Comparison of ENCODE assay signal across 19 cellular contexts in genomic region chr5:96838483-96839395, GRCh38. TPM values are rescaled to one million over a fixed set of nuclear protein-coding genes. Genes with fewer than 3 reads are reported as not detected.
DNase-seq lines count a peak whose midpoint lies in the region; ATAC-seq and TF ChIP-seq lines count a peak whose summit lies in the region.
"Had no signal": no experiment of that assay in that cellular context is flagged by ENCODE, and none has a peak within 500 bp of the region (broad histone marks: within the 10 kb centered on the region; RNA-seq: fewer than 3 reads in every experiment).

No MANE protein-coding gene starts in this region.

- H2AFZ ChIP-seq in mammary epithelial cell (ENCODE audit: low read depth, low read length), result peak overlapping the region; percentile 6

- H3K4me2 ChIP-seq in mammary epithelial cell (ENCODE audit: insufficient read depth, low read depth, low read length), result no peak overlapping the region

- H3K9me3 Mint-ChIP-seq in activated CD8-positive, alpha-beta memory T cell treated with anti-CD3 and anti-CD28 coated beads, Interleukin-2, amount 10 ng/mL, durations not matched to agents 7 days and 5 days (ENCODE audit: low read depth), result no peaks in the 10 kb centered on the region

- H3K36me3 Mint-ChIP-seq in activated CD8-positive, alpha-beta memory T cell treated with anti-CD3 and anti-CD28 coated beads, Interleukin-2, amount 10 ng/mL, durations not matched to agents 7 days and 5 days, result no peaks in the 10 kb centered on the region

- H3K9ac ChIP-seq in mammary epithelial cell (ENCODE audit: insufficient read depth, low read length) (no peak overlapping the region), colonic mucosa (ENCODE audit: low read depth in 2 of 2, low read length in 2 of 2) (no peak overlapping the region)

- ATAC-seq in activated CD8-positive, alpha-beta memory T cell treated with anti-CD3 and anti-CD28 coated beads, Interleukin-2, amount 10 ng/mL, durations not matched to agents 7 days and 5 days, result no peak
- no peak for ATAC-seq in HG02571 (IDR thresholded peaks at IDR 0.05; ENCODE audit: unreplicated experiment)

- BruUV-seq in mammary epithelial cell (replicated peaks; lab: Mats Ljungman, UMichigan), result no TSS peak

- H3K27ac ChIP-seq in mammary epithelial cell (ENCODE audit: insufficient read depth, low read depth, low read length) (no peak overlapping the region), breast epithelium (no peak overlapping the region), colonic mucosa (peak overlapping the region; percentile 65), transverse colon (peak overlapping the region; percentile 37 to 63 (median 50))

- CTCF ChIA-PET in mammary epithelial cell (lab: Charles Lee; ENCODE audit: low non-redundant PET), result interaction anchor here (0.7 kb wide), 1 partner anchor 30 kb away, joined by 5 read pairs; no protein-coding TSS in a partner anchor
- CTCF ChIA-PET in activated CD8-positive, alpha-beta memory T cell treated with anti-CD3 and anti-CD28 coated beads, Interleukin-2, amount 10 ng/mL, durations not matched to agents 7 days and 5 days (lab: Charles Lee), result interaction anchor here (1.2 kb wide), 1 partner anchor 30 kb away, joined by 4 read pairs; no protein-coding TSS in a partner anchor

- dilution Hi-C loops in mammary epithelial cell (cut with HindIII; ENCODE audit: low sequenced_read_pairs), result no loop called here

- TF ChIP-seq EP300 in transverse colon (IDR thresholded peaks at IDR 0.05; ENCODE audit: low read depth), result no peak

- TF ChIP-seq CTCF in mammary epithelial cell (conservative IDR thresholded peaks at IDR 0.05 in 1 of 2, IDR thresholded peaks at IDR 0.05 in 1 of 2; ENCODE audit: extremely low read depth in 1 of 2, insufficient read depth in 1 of 2, low read depth in 1 of 2, low read length in 2 of 2), result no peak
- TF ChIP-seq CTCF in breast epithelium (IDR thresholded peaks at IDR 0.05), result no peak
- no peak for TF ChIP-seq CTCF in colonic mucosa (IDR thresholded peaks at IDR 0.05)
- no peak for TF ChIP-seq CTCF in transverse colon (IDR thresholded peaks at IDR 0.05)

- H3K27me3 Mint-ChIP-seq in activated CD8-positive, alpha-beta memory T cell treated with anti-CD3 and anti-CD28 coated beads, Interleukin-2, amount 10 ng/mL, durations not matched to agents 7 days and 5 days, result peaks cover 6% of the 10 kb centered on the region

- H3K27ac Mint-ChIP-seq in activated CD8-positive, alpha-beta memory T cell treated with anti-CD3 and anti-CD28 coated beads, Interleukin-2, amount 10 ng/mL, durations not matched to agents 7 days and 5 days, result no peak overlapping the region

- intact Hi-C loops in mammary epithelial cell (cut with micrococcal nuclease), result no loop called here
- intact Hi-C loops in breast epithelium (cut with DNase I; ENCODE audit: low total_unique reads), result no loop called here
- intact Hi-C loops in colonic mucosa (cut with DNase I), result no loop called here
- intact Hi-C loops in transverse colon (cut with DNase I; ENCODE audit: low total_unique reads), result no loop called here

- TF ChIP-seq POLR2A in breast epithelium (IDR thresholded peaks at IDR 0.05) (no peak), transverse colon (IDR thresholded peaks at IDR 0.05) (no peak)

- in situ Hi-C loops in mammary epithelial cell (cut with MboI; ENCODE audit: low sequenced_read_pairs in 2 of 2) (no loop called here), transverse colon (cut with MboI; ENCODE audit: low pct_ligation_motif_present in 1 of 4, low pct_unique_long_range_greater_than_20kb in 1 of 4, low sequenced_read_pairs in 3 of 4) (no loop called here)

- H3K4me1 Mint-ChIP-seq in activated CD8-positive, alpha-beta memory T cell treated with anti-CD3 and anti-CD28 coated beads, Interleukin-2, amount 10 ng/mL, durations not matched to agents 7 days and 5 days, result peaks cover 11% of the 10 kb centered on the region

- H3K27me3 ChIP-seq in mammary epithelial cell (ENCODE audit: insufficient read depth, low read length) (no peaks in the 10 kb centered on the region), breast epithelium (no peaks in the 10 kb centered on the region), colonic mucosa (no peaks in the 10 kb centered on the region), transverse colon (no peaks in the 10 kb centered on the region)

- H4K20me1 ChIP-seq in mammary epithelial cell (ENCODE audit: insufficient read depth, low read length), result no peaks in the 10 kb centered on the region

- H3K9me3 ChIP-seq in mammary epithelial cell (replicated peaks; ENCODE audit: insufficient read depth, low read length) (no peaks in the 10 kb centered on the region), breast epithelium (no peaks in the 10 kb centered on the region), colonic mucosa (no peaks in the 10 kb centered on the region), transverse colon (no peaks in the 10 kb centered on the region)

- no peak overlapping the region for H3K4me3 ChIP-seq in mammary epithelial cell (replicated peaks in 1 of 3; ENCODE audit: insufficient read depth in 1 of 3, low read depth in 2 of 3, low read length in 3 of 3)
- H3K4me3 ChIP-seq in breast epithelium, result no peak overlapping the region
- H3K4me3 ChIP-seq in colonic mucosa, result no peak overlapping the region
- no peak overlapping the region for H3K4me3 ChIP-seq in transverse colon

- WGBS in mammary epithelial cell (ENCODE audit: low coverage, missing lambda C conversion rate), result 94% methylated on average over 3 of the region's 3 CpGs
- WGBS in transverse colon (ENCODE audit: low coverage in 1 of 2), 2 donors, result 81 to 100% methylated on average over 2 to 3 of the region's 3 CpGs

- H3K4me1 ChIP-seq in mammary epithelial cell (ENCODE audit: insufficient read depth, low read length) (no peaks in the 10 kb centered on the region), breast epithelium (no peaks in the 10 kb centered on the region), colonic mucosa (peaks cover 7% of the 10 kb centered on the region), transverse colon (peaks cover 0 to 22% (median 5%) of the 10 kb centered on the region in 4 donors)

- H3K4me3 Mint-ChIP-seq in activated CD8-positive, alpha-beta memory T cell treated with anti-CD3 and anti-CD28 coated beads, Interleukin-2, amount 10 ng/mL, durations not matched to agents 7 days and 5 days, result no peak overlapping the region

- DNase-seq in mammary epithelial cell (peak; percentile 24), breast epithelium (ENCODE audit: low spot score in 2 of 2) (no peak), colonic mucosa (peak; percentile 46), lung microvascular endothelial cell (ENCODE audit: low read depth in 2 of 2) (peak; percentile 7 to 33), transverse colon (peak; percentile 21), HuH-7 (ENCODE audit: low spot score) (no peak)
- no peak for DNase-seq in activated CD8-positive, alpha-beta memory T cell treated with anti-CD3 and anti-CD28 coated beads, Interleukin-2, amount 10 ng/mL, durations not matched to agents 7 days and 5 days
- DNase-seq: 8988T, C1 segment of cervical spinal cord, COR-L47, GOT3, KBM-7, MM.1S, NCI-H1105, NCI-H187, NCI-H2171 treated with DMSO at 0.1 percent for 48 hours, NCI-H510A, SHP77 treated with DMSO at 0.1 percent for 48 hours had no signal

- no peaks in the 10 kb centered on the region for H3K36me3 ChIP-seq in mammary epithelial cell (ENCODE audit: insufficient read depth, low read length)
- no peaks in the 10 kb centered on the region for H3K36me3 ChIP-seq in breast epithelium
- no peaks in the 10 kb centered on the region for H3K36me3 ChIP-seq in colonic mucosa
- no peaks in the 10 kb centered on the region for H3K36me3 ChIP-seq in transverse colon

- no peaks in the 10 kb centered on the region for H3K79me2 ChIP-seq in mammary epithelial cell (ENCODE audit: insufficient read depth, low read length)

RNA-seq across cellular contexts. Expression of gene ERAP1, which starts 31.0 kb away (rescaled TPM):
- total RNA-seq in mammary epithelial cell (10 to 100 TPM; 15.0 to 22.9 TPM), breast epithelium (10 to 100 TPM; 37.4 to 49.0 (median 46.7) TPM), colonic mucosa (10 to 100 TPM; 48.9 to 97.6 TPM), lung microvascular endothelial cell (40.5 and 57.3 TPM in 2 replicates), transverse colon (10 to 100 TPM; 22.7 to 93.9 (median 73.3) TPM)
- polyA plus RNA-seq in mammary epithelial cell, result 19.2 TPM
- polyA minus RNA-seq in mammary epithelial cell, result 13.5 TPM
- 100 to 1,000 TPM; 109 to 119 TPM for total RNA-seq in activated CD8-positive, alpha-beta memory T cell treated with anti-CD3 and anti-CD28 coated beads, Interleukin-2, amount 10 ng/mL, durations not matched to agents 7 days and 5 days

RNA-seq across cellular contexts. Expression of gene ERAP2, which starts 37.6 kb away (rescaled TPM):
- total RNA-seq in mammary epithelial cell (10 to 100 TPM in 1 of 2 donors, 1 to 10 TPM in 1; 2.8 to 14.3 TPM), breast epithelium (10 to 100 TPM; 11.0 to 13.8 (median 12.8) TPM), colonic mucosa (10 to 100 TPM; 18.3 to 26.7 TPM), lung microvascular endothelial cell (31.2 and 56.9 TPM in 2 replicates), transverse colon (10 to 100 TPM in 3 of 4 donors, 1 to 10 TPM in 1; 7.1 to 39.1 (median 33.1) TPM)
- polyA plus RNA-seq in mammary epithelial cell, result 41.6 TPM
- 73.1 TPM for polyA minus RNA-seq in mammary epithelial cell
- 100 to 1,000 TPM in 1 of 2 experiments, 10 to 100 TPM in 1; 89.3 to 105 TPM for total RNA-seq in activated CD8-positive, alpha-beta memory T cell treated with anti-CD3 and anti-CD28 coated beads, Interleukin-2, amount 10 ng/mL, durations not matched to agents 7 days and 5 days

Comparison
In these comparisons a context has a peak if more than half of its experiments do, and no peak if none do; other contexts are left out.
1. DNase-seq: peak in mammary epithelial cell (single experiment), colonic mucosa (single experiment), lung microvascular endothelial cell (2 of 2) and transverse colon (single experiment); none in breast epithelium (0 of 2), activated CD8-positive, alpha-beta memory T cell treated with anti-CD3 and anti-CD28 coated beads, Interleukin-2, amount 10 ng/mL, durations not matched to agents 7 days and 5 days (single experiment) and HuH-7 (single experiment).
2. H3K27ac ChIP-seq: peak in colonic mucosa (single experiment) and transverse colon (4 of 4); none in mammary epithelial cell (single experiment) and breast epithelium (0 of 2).